ENCODE assay signal across 1 cellular context in the genomic region with DNA sequence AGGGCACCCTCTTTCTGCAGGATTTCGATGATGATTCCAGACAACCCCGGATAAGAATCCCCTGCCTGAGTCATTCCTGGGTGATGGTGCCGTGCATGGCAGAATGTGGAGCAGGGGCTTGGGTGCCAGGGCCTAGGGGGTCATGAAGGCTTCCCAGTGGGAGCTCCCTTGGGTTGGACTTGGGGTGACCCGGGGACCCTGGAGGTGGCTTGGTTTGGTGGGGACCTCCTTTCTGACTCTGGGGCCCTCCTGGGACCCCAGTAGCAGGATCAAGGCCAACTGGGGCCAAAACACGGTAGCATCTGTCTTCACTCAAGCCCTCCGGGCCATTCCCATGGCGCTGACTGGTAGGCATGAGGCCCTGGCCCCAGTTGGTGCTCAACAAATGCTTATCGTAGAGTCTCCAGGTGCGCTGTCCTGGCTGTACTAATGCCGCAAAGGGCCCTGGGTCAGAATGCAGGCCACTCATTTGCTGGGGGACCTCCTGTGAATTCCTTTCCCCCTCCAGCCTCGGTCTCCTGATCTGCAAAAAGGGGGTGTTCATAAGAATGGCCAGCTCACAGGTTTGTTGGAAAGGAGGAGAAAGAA. TPM values are rescaled to one million over a fixed set of nuclear protein-coding genes. Genes with fewer than 3 reads are reported as not detected.
"Had no signal": no experiment of that assay in that cellular context is flagged by ENCODE, and none has a peak within 500 bp of the region (broad histone marks: within the 10 kb centered on the region; RNA-seq: fewer than 3 reads in every experiment).

No MANE protein-coding gene starts in this region.

RNA-seq across cellular contexts. Expression of a gene that starts 44.4 kb away (rescaled TPM):
- total RNA-seq: lung microvascular endothelial cell had no signal
